In the genomic region with DNA sequence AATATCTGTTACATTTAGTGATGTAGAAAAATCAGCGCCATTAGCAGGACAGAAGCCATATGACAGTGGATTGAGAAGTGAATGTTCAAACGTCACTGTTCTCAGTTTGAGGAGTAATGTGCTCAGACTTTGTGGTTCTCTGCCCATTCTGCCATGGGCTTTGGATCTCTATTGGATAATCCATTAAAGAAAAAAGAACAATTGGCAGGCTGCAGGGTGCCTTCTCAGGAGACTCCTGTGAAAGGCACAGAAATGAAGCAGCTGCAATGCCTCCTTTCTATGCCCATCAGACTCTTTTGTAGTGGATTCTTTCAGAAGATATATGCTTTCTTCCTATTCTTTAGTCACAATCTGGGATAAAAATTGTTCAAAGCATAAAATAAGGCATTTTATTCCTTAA, we compare ENCODE assay signal across 35 cellular contexts.
"Had no signal": no experiment of that assay in that cellular context is flagged by ENCODE, and none has a peak within 500 bp of the region (broad histone marks: within the 10 kb centered on the region; RNA-seq: fewer than 3 reads in every experiment).

No MANE protein-coding gene starts in this region.

- H3K27ac ChIP-seq: adrenal gland, body of pancreas, brain microvascular endothelial cell, breast epithelium, VCaP had no signal

- H3K27me3 ChIP-seq: adrenal gland, body of pancreas, brain microvascular endothelial cell, breast epithelium had no signal

- H3K9me3 ChIP-seq: adrenal gland, body of pancreas, breast epithelium had no signal

- H3K4me1 ChIP-seq: adrenal gland, body of pancreas, breast epithelium had no signal

- H3K4me3 Mint-ChIP-seq: activated B cell treated with CpG ODN at 0.5 μM for 24 hours; activated CD4-positive, alpha-beta memory T cell treated with anti-CD3 and anti-CD28 coated beads for 36 hours; activated CD4-positive, alpha-beta T cell treated with anti-CD3 and anti-CD28 coated beads, Interleukin-2, amount 10 ng/mL, durations not matched to agents 24 days and 14 days; activated CD8-positive, alpha-beta T cell treated with anti-CD3 and anti-CD28 coated beads for 36 hours; activated naive CD4-positive, alpha-beta T cell treated with anti-CD3 and anti-CD28 coated beads for 36 hours; activated naive CD8-positive, alpha-beta T cell treated with anti-CD3 and anti-CD28 coated beads for 36 hours; activated T-cell treated with anti-CD3 and anti-CD28 coated beads, Interleukin-2, amount 50 U/mL, for 4 hours; activated T-cell treated with anti-CD3 and anti-CD28 coated beads, Interleukin-2, amount 50 U/mL, for 72 hours; activated T-helper 1 cell treated with anti-CD3 and anti-CD28 coated beads, Interleukin-12 subunit alpha, Interleukin-12 subunit beta, Interleukin-2, Interleukin-4 antibody, amounts not matched to agents 30 ng/mL and 10 ng/mL and 1 ng/mL, durations not matched to agents 14 hours and 24 hours and 36 hours; activated T-helper 17 cell treated with anti-CD3 and anti-CD28 coated beads, Interleukin-2, amount 50 U/mL, for 72 hours; T-helper 1 cell treated with Interleukin-12 subunit alpha and Interleukin-12 subunit beta and Interleukin-4 antibody, amounts not matched to agents 30 μg/mL and 1 μg/mL, for 36 hours; T-helper 2 cell treated with Interferon-gamma antibody and Interleukin-4, amounts not matched to agents 5 μg/mL and 100 μg/mL, for 36 hours had no signal

- H3K27ac Mint-ChIP-seq: activated B cell treated with CpG ODN at 0.5 μM for 24 hours; activated CD4-positive, alpha-beta memory T cell treated with anti-CD3 and anti-CD28 coated beads for 36 hours; activated CD4-positive, alpha-beta T cell treated with anti-CD3 and anti-CD28 coated beads, Interleukin-2, amount 10 ng/mL, durations not matched to agents 24 days and 14 days; activated CD8-positive, alpha-beta T cell treated with anti-CD3 and anti-CD28 coated beads for 36 hours; activated naive CD4-positive, alpha-beta T cell treated with anti-CD3 and anti-CD28 coated beads for 36 hours; activated naive CD4-positive, alpha-beta T cell treated with anti-CD3 and anti-CD28 coated beads, Interleukin-2, amount 50 U/mL, for 72 hours; activated naive CD8-positive, alpha-beta T cell treated with anti-CD3 and anti-CD28 coated beads for 36 hours; activated T-cell treated with anti-CD3 and anti-CD28 coated beads, Interleukin-2, amount 50 U/mL, for 72 hours; activated T-helper 1 cell treated with anti-CD3 and anti-CD28 coated beads, Interleukin-12 subunit alpha, Interleukin-12 subunit beta, Interleukin-2, Interleukin-4 antibody, amounts not matched to agents 30 ng/mL and 10 ng/mL and 1 ng/mL, durations not matched to agents 14 hours and 24 hours and 36 hours; activated T-helper 17 cell treated with anti-CD3 and anti-CD28 coated beads, Interleukin-2, amount 50 U/mL, for 72 hours; T-helper 1 cell treated with Interleukin-12 subunit alpha and Interleukin-12 subunit beta and Interleukin-4 antibody, amounts not matched to agents 30 μg/mL and 1 μg/mL, for 36 hours; T-helper 2 cell treated with Interferon-gamma antibody and Interleukin-4, amounts not matched to agents 5 μg/mL and 100 μg/mL, for 36 hours had no signal

- H3K4me3 ChIP-seq: adrenal gland, body of pancreas, breast epithelium had no signal

- H3K4me1 Mint-ChIP-seq: activated B cell treated with CpG ODN at 0.5 μM for 24 hours; activated CD4-positive, alpha-beta T cell treated with anti-CD3 and anti-CD28 coated beads, Interleukin-2, amount 10 ng/mL, durations not matched to agents 24 days and 14 days; activated naive CD8-positive, alpha-beta T cell treated with anti-CD3 and anti-CD28 coated beads for 36 hours; activated T-helper 17 cell treated with anti-CD3 and anti-CD28 coated beads, Interleukin-2, amount 50 U/mL, for 72 hours had no signal

- ATAC-seq: activated CD8-positive, alpha-beta T cell treated with anti-CD3 and anti-CD28 coated beads for 36 hours; activated naive CD4-positive, alpha-beta T cell treated with anti-CD3 and anti-CD28 coated beads, Interleukin-2, amount 50 U/mL, for 72 hours; activated T-cell treated with anti-CD3 and anti-CD28 coated beads, Interleukin-2, amount 50 U/mL, for 4 hours; activated T-cell treated with anti-CD3 and anti-CD28 coated beads, Interleukin-2, amount 50 U/mL, for 72 hours; activated T-helper 17 cell treated with anti-CD3 and anti-CD28 coated beads, Interleukin-2, amount 50 U/mL, for 72 hours; body of pancreas had no signal

- H3K9me3 Mint-ChIP-seq: activated CD4-positive, alpha-beta T cell treated with anti-CD3 and anti-CD28 coated beads, Interleukin-2, amount 10 ng/mL, durations not matched to agents 24 days and 14 days; activated T-helper 1 cell treated with anti-CD3 and anti-CD28 coated beads, Interleukin-12 subunit alpha, Interleukin-12 subunit beta, Interleukin-2, Interleukin-4 antibody, amounts not matched to agents 30 ng/mL and 10 ng/mL and 1 ng/mL, durations not matched to agents 14 hours and 24 hours and 36 hours; activated T-helper 17 cell treated with anti-CD3 and anti-CD28 coated beads, Interleukin-2, amount 50 U/mL, for 72 hours; T-helper 1 cell treated with Interleukin-12 subunit alpha and Interleukin-12 subunit beta and Interleukin-4 antibody, amounts not matched to agents 30 μg/mL and 1 μg/mL, for 36 hours; T-helper 2 cell treated with Interferon-gamma antibody and Interleukin-4, amounts not matched to agents 5 μg/mL and 100 μg/mL, for 36 hours had no signal

- H3K36me3 ChIP-seq: adrenal gland, brain microvascular endothelial cell, breast epithelium had no signal

- H3K36me3 Mint-ChIP-seq: activated CD4-positive, alpha-beta memory T cell treated with anti-CD3 and anti-CD28 coated beads for 36 hours; activated naive CD4-positive, alpha-beta T cell treated with anti-CD3 and anti-CD28 coated beads, Interleukin-2, amount 50 U/mL, for 72 hours; activated naive CD8-positive, alpha-beta T cell treated with anti-CD3 and anti-CD28 coated beads for 36 hours had no signal

- DNase-seq: activated B cell treated with CpG ODN at 0.5 μM for 24 hours; activated CD4-positive, alpha-beta memory T cell treated with anti-CD3 and anti-CD28 coated beads for 36 hours; activated CD4-positive, alpha-beta T cell treated with anti-CD3 and anti-CD28 coated beads for 4 hours; activated CD4-positive, alpha-beta T cell treated with anti-CD3 and anti-CD28 coated beads, Interleukin-2, amount 10 ng/mL, durations not matched to agents 24 days and 14 days; activated CD4-positive, alpha-beta T cell treated with anti-CD3 and anti-CD28 coated beads, Interleukin-2, amount 50 U/mL, for 1 hour; activated CD4-positive, alpha-beta T cell treated with anti-CD3 and anti-CD28 coated beads, Interleukin-2, amount 50 U/mL, for 4 hours; activated CD4-positive, CD25-positive, alpha-beta regulatory T cell treated with anti-CD3 and anti-CD28 coated beads, Interleukin-2, amount 50 U/mL, for 72 hours; activated CD8-positive, alpha-beta memory T cell treated with anti-CD3 and anti-CD28 coated beads, Interleukin-2, amount 50 U/mL, for 4 hours; activated CD8-positive, alpha-beta T cell treated with anti-CD3 and anti-CD28 coated beads for 36 hours; activated effector memory CD4-positive, alpha-beta T cell treated with anti-CD3 and anti-CD28 coated beads, Interleukin-2, amount 50 U/mL, for 16 hours; activated gamma-delta T cell treated with Interleukin-2 at 50 U/mL for 16 hours; activated naive CD4-positive, alpha-beta T cell; activated naive CD4-positive, alpha-beta T cell treated with anti-CD3 and anti-CD28 coated beads for 36 hours; activated naive CD4-positive, alpha-beta T cell treated with anti-CD3 and anti-CD28 coated beads, Interleukin-2, amount 50 U/mL, for 16 hours; activated naive CD8-positive, alpha-beta T cell treated with anti-CD3 and anti-CD28 coated beads for 36 hours; activated T-cell treated with anti-CD3 and anti-CD28 coated beads for 4 hours; activated T-cell treated with anti-CD3 and anti-CD28 coated beads, Interleukin-2, amount 50 U/mL, for 1 hour; activated T-cell treated with anti-CD3 and anti-CD28 coated beads, Interleukin-2, amount 50 U/mL, for 4 hours; activated T-cell treated with anti-CD3 and anti-CD28 coated beads, Interleukin-2, amount 50 U/mL, for 72 hours; adrenal gland; amniotic stem cell; aorta; body of pancreas; brain microvascular endothelial cell; central memory CD4-positive, alpha-beta T cell; T-helper 1 cell; T-helper 2 cell; T-helper 9 cell had no signal

- H3K27me3 Mint-ChIP-seq: activated B cell treated with CpG ODN at 0.5 μM for 24 hours; activated CD4-positive, alpha-beta memory T cell treated with anti-CD3 and anti-CD28 coated beads for 36 hours; activated CD4-positive, alpha-beta T cell treated with anti-CD3 and anti-CD28 coated beads, Interleukin-2, amount 10 ng/mL, durations not matched to agents 24 days and 14 days; activated CD8-positive, alpha-beta T cell treated with anti-CD3 and anti-CD28 coated beads for 36 hours; activated naive CD8-positive, alpha-beta T cell treated with anti-CD3 and anti-CD28 coated beads for 36 hours had no signal
